ENCODE assay signal across 1 cellular context in genomic region chr17:80027043-80027435, GRCh38.
TF ChIP-seq lines count a peak whose summit lies in the region.

No MANE protein-coding gene starts in this region.

TF ChIP-seq in GM23338, 12 proteins besides CTCF, POLR2A, EP300 and RAD21:
- no peak for TF ChIP-seq ZNF462 (CRISPR knock-in tag; IDR thresholded peaks at IDR 0.05)
- no peak for TF ChIP-seq POLR2AphosphoS5 (IDR thresholded peaks at IDR 0.05; ENCODE audit: low read depth)
- no peak for TF ChIP-seq JUNB (IDR thresholded peaks at IDR 0.05; ENCODE audit: unreplicated experiment)
- no peak for TF ChIP-seq ETS1 (IDR thresholded peaks at IDR 0.05)
- no peak for TF ChIP-seq REST (IDR thresholded peaks at IDR 0.05; ENCODE audit: unreplicated experiment)
- no peak for TF ChIP-seq ZNF331 (CRISPR knock-in tag; IDR thresholded peaks at IDR 0.05; ENCODE audit: low read depth)
- TF ChIP-seq EZH2phosphoT487 (IDR thresholded peaks at IDR 0.05; ENCODE audit: unreplicated experiment): no peak
- TF ChIP-seq CREB1 (CRISPR knock-in tag; IDR thresholded peaks at IDR 0.05; ENCODE audit: low read depth): no peak
- no peak for TF ChIP-seq NANOG (IDR thresholded peaks at IDR 0.05; ENCODE audit: borderline replicate concordance)
